ENCODE assay signal across 8 cellular contexts in genomic region chr3:50236484-50237132, GRCh38. TPM values are rescaled to one million over a fixed set of nuclear protein-coding genes. Genes with fewer than 3 reads are reported as not detected.
DNase-seq lines count a peak whose midpoint lies in the region; ATAC-seq and TF ChIP-seq lines count a peak whose summit lies in the region.

No MANE protein-coding gene starts in this region.

- peaks cover 40% of the 10 kb centered on the region for H3K4me1 Mint-ChIP-seq in CD8-positive, alpha-beta T cell (ENCODE audit: low read depth)
- peaks cover 46% of the 10 kb centered on the region for H3K4me1 Mint-ChIP-seq in endodermal cell

- no peaks in the 10 kb centered on the region for H3K9me3 Mint-ChIP-seq in CD8-positive, alpha-beta T cell
- no peaks in the 10 kb centered on the region for H3K9me3 Mint-ChIP-seq in endodermal cell

- no peak for DNase-seq in CD8-positive, alpha-beta T cell
- DNase-seq in endodermal cell (peak; percentile 67), NCI-H2029 (lab: John Stamatoyannopoulos, UW) (no peak), ureter (ENCODE audit: low spot score) (no peak), GM13977 (ENCODE audit: low spot score) (no peak), DMS114 treated with DMSO at 0.1 percent for 48 hours (lab: John Stamatoyannopoulos, UW; ENCODE audit: unreplicated experiment) (no peak)

- H3K27ac Mint-ChIP-seq in CD8-positive, alpha-beta T cell: peak overlapping the region; percentile 96
- peak overlapping the region; percentile 95 for H3K27ac Mint-ChIP-seq in endodermal cell

- H3K27ac ChIP-seq in CD8-positive, alpha-beta T cell (ENCODE audit: low read depth, low read length): peak overlapping the region; percentile 72
- H3K27ac ChIP-seq in OCI-LY1 (ENCODE audit: low read depth, low read length, poor library complexity, severe bottlenecking) (peak overlapping the region; percentile 78), endodermal cell (ENCODE audit: low read depth, low read length) (no peak overlapping the region), neutrophil (peak overlapping the region; percentile 100)

- no peaks in the 10 kb centered on the region for H4K20me1 ChIP-seq in OCI-LY1 (ENCODE audit: insufficient read depth, low read length)

- intact Hi-C loops in CD8-positive, alpha-beta T cell (cut with DNase I, micrococcal nuclease): loop anchor here (1.0 to 10.0 kb wide), 8 partner anchors 56 to 1148 kb away; partner anchors contain the start of genes APEH (in 1 of the 2), CYB561D2 (in 1 of the 2), HYAL3 (in 1 of the 2) and IFRD2 (in 1 of the 2)

- no peaks in the 10 kb centered on the region for H3K27me3 Mint-ChIP-seq in CD8-positive, alpha-beta T cell (ENCODE audit: low read depth)
- H3K27me3 Mint-ChIP-seq in endodermal cell (ENCODE audit: insufficient read depth): no peaks in the 10 kb centered on the region

- no peaks in the 10 kb centered on the region for H3F3A ChIP-seq in OCI-LY1 (ENCODE audit: insufficient read depth, low read length)

- H3K4me3 Mint-ChIP-seq in CD8-positive, alpha-beta T cell: peak overlapping the region; percentile 96
- peak overlapping the region; percentile 96 for H3K4me3 Mint-ChIP-seq in endodermal cell

- peaks cover 35% of the 10 kb centered on the region for H3K36me3 Mint-ChIP-seq in CD8-positive, alpha-beta T cell
- H3K36me3 Mint-ChIP-seq in endodermal cell (ENCODE audit: low read depth): peaks cover 2% of the 10 kb centered on the region

- H3K9me2 ChIP-seq in OCI-LY1 (ENCODE audit: low read depth, low read length): no peaks in the 10 kb centered on the region

- TF ChIP-seq CTCF in CD8-positive, alpha-beta T cell (IDR thresholded peaks at IDR 0.05): no peak
- TF ChIP-seq CTCF in OCI-LY1 (IDR thresholded peaks at IDR 0.05; ENCODE audit: low read length) (no peak), endodermal cell (conservative IDR thresholded peaks at IDR 0.05) (no peak), neutrophil (IDR thresholded peaks at IDR 0.05) (no peak), GM13977 (IDR thresholded peaks at IDR 0.05; ENCODE audit: extremely low read depth, insufficient read depth, missing control alignments) (no peak)

- H3K4me1 ChIP-seq in CD8-positive, alpha-beta T cell (ENCODE audit: insufficient read depth, low read length): peaks cover 45% of the 10 kb centered on the region
- H3K4me1 ChIP-seq in OCI-LY1 (ENCODE audit: insufficient read depth, low read length, severe bottlenecking) (peaks cover 40% of the 10 kb centered on the region), endodermal cell (ENCODE audit: control insufficient read depth, insufficient read depth, low read length) (peaks cover 28% of the 10 kb centered on the region), neutrophil (ENCODE audit: control insufficient read depth in 1 of 2, insufficient read depth in 1 of 2, low read depth in 1 of 2, low read length in 1 of 2) (peaks cover 55 to 63% of the 10 kb centered on the region in 2 experiments)

- H2AFZ ChIP-seq in OCI-LY1 (ENCODE audit: low read length): no peak overlapping the region

- POLR2A ChIA-PET in CD8-positive, alpha-beta T cell (lab: Charles Lee): interaction anchor here (1.1 to 4.0 kb wide), 5 partner anchors 9 to 111 kb away, joined by 3 to 26 read pairs (median 8); no protein-coding TSS in a partner anchor

- H3K4me3 ChIP-seq in CD8-positive, alpha-beta T cell (ENCODE audit: low read depth, low read length): peak overlapping the region; percentile 94
- H3K4me3 ChIP-seq in OCI-LY1 (ENCODE audit: low read depth, low read length, poor library complexity, severe bottlenecking) (peak overlapping the region; percentile 93), endodermal cell (ENCODE audit: low read length) (peak overlapping the region; percentile 94), neutrophil (ENCODE audit: low read depth in 1 of 2, low read length in 1 of 2) (peak overlapping the region; percentile 99 to 100)

- ATAC-seq in CD8-positive, alpha-beta T cell: no peak

- peaks cover 28% of the 10 kb centered on the region for H3K79me2 ChIP-seq in OCI-LY1 (ENCODE audit: insufficient read depth, low read length)

- H3K9ac ChIP-seq in OCI-LY1 (ENCODE audit: low read length) (peak overlapping the region; percentile 88), endodermal cell (ENCODE audit: extremely low read depth, low read length, poor library complexity, severe bottlenecking) (peak overlapping the region; percentile 81)

- peak overlapping the region; percentile 98 for H3K4me2 ChIP-seq in OCI-LY1 (ENCODE audit: low read length)

- H3K9me3 ChIP-seq in CD8-positive, alpha-beta T cell (ENCODE audit: low read length): no peaks in the 10 kb centered on the region
- H3K9me3 ChIP-seq in OCI-LY1 (ENCODE audit: low read length) (no peaks in the 10 kb centered on the region), endodermal cell (ENCODE audit: control insufficient read depth, low read length) (no peaks in the 10 kb centered on the region), neutrophil (no peaks in the 10 kb centered on the region)

- WGBS in endodermal cell (ENCODE audit: insufficient coverage in 1 of 2, insufficient read length in 1 of 2), 2 experiments: 2% methylated on average over 10 to 13 of the region's 13 CpGs

- H3K36me3 ChIP-seq in CD8-positive, alpha-beta T cell (ENCODE audit: insufficient read depth, low read length): peaks cover 13% of the 10 kb centered on the region
- H3K36me3 ChIP-seq in OCI-LY1 (ENCODE audit: insufficient read depth, low read length): peaks cover 9% of the 10 kb centered on the region; the same call in 1 of the 2 replicates
- H3K36me3 ChIP-seq in endodermal cell (ENCODE audit: control insufficient read depth, insufficient read depth, low read length): peaks cover 4% of the 10 kb centered on the region
- H3K36me3 ChIP-seq in neutrophil: peaks cover 27% of the 10 kb centered on the region

- in situ Hi-C loops in GM13977 (cut with MboI; ENCODE audit: low pct_unique_long_range_greater_than_20kb, low sequenced_read_pairs, unreplicated experiment): no loop called here

- CTCF ChIA-PET in CD8-positive, alpha-beta T cell (lab: Charles Lee): interaction anchor here (2.5 to 6.8 kb wide), 3 partner anchors 9 to 42 kb away, joined by 7 to 59 read pairs (median 17); no protein-coding TSS in a partner anchor

- no peaks in the 10 kb centered on the region for H3K27me3 ChIP-seq in CD8-positive, alpha-beta T cell (ENCODE audit: insufficient read depth, low read length)
- H3K27me3 ChIP-seq in OCI-LY1 (ENCODE audit: insufficient read depth, low read length): no peaks in the 10 kb centered on the region
- no peaks in the 10 kb centered on the region for H3K27me3 ChIP-seq in endodermal cell (ENCODE audit: control insufficient read depth, insufficient read depth, low read length, poor library complexity, severe bottlenecking)
- H3K27me3 ChIP-seq in neutrophil: no peaks in the 10 kb centered on the region

RNA-seq across cellular contexts. Expression of gene GNAI2, which starts 0.6 kb away (rescaled TPM):
- total RNA-seq in CD8-positive, alpha-beta T cell: 100 to 1,000 TPM; 185 to 192 TPM
- 100 to 1,000 TPM; 243 to 278 TPM for total RNA-seq in endodermal cell
- polyA plus RNA-seq in endodermal cell (2013, experiment 1 of 2): 454 TPM
- polyA plus RNA-seq in endodermal cell (2013, experiment 2 of 2): 428 TPM
- total RNA-seq in ureter: 222 TPM

RNA-seq across cellular contexts. Expression of gene SLC38A3, which starts 31.5 kb away (rescaled TPM):
- total RNA-seq in CD8-positive, alpha-beta T cell: 1 to 10 TPM; 4.8 to 7.2 TPM
- 1 to 10 TPM; 1.5 to 1.9 TPM for total RNA-seq in endodermal cell
- 4.4 TPM for polyA plus RNA-seq in endodermal cell (2013, experiment 1 of 2)
- 4.3 TPM for polyA plus RNA-seq in endodermal cell (2013, experiment 2 of 2)
- total RNA-seq in ureter: 0.34 TPM

RNA-seq across cellular contexts. Expression of gene SEMA3B, which starts 32.3 kb away (rescaled TPM):
- 1 to 10 TPM; 1.4 to 1.6 TPM for total RNA-seq in CD8-positive, alpha-beta T cell
- total RNA-seq in endodermal cell: 10 to 100 TPM in 1 of 2 donors, 1 to 10 TPM in 1; 6.5 to 10.3 TPM
- polyA plus RNA-seq in endodermal cell (2013, experiment 1 of 2): 19.4 TPM
- 15.1 TPM for polyA plus RNA-seq in endodermal cell (2013, experiment 2 of 2)
- total RNA-seq in ureter: 18.2 TPM

RNA-seq across cellular contexts. Expression of gene LSMEM2, which starts 42.3 kb away (rescaled TPM):
- total RNA-seq in CD8-positive, alpha-beta T cell: not detected
- total RNA-seq in endodermal cell: not detected
- polyA plus RNA-seq in endodermal cell (2013, experiment 1 of 2): 0.25 TPM
- not detected for polyA plus RNA-seq in endodermal cell (2013, experiment 2 of 2)
- total RNA-seq in ureter: not detected

RNA-seq across cellular contexts. Expression of gene GNAT1, which starts 45.2 kb away (rescaled TPM):
- total RNA-seq in CD8-positive, alpha-beta T cell: under 1 TPM; 0.28 to 0.30 TPM
- total RNA-seq in endodermal cell: 1 to 10 TPM in 1 of 2 donors, under 1 TPM in 1; 0.42 to 1.2 TPM
- 0.11 TPM for polyA plus RNA-seq in endodermal cell (2013, experiment 1 of 2)
- 0.12 TPM for polyA plus RNA-seq in endodermal cell (2013, experiment 2 of 2)
- not detected for total RNA-seq in ureter
